32 cellular contexts compared by ENCODE assay signal in genomic region chr6:4295058-4295788, GRCh38.
"Had no signal": no experiment of that assay in that cellular context is flagged by ENCODE, and none has a peak within 500 bp of the region (broad histone marks: within the 10 kb centered on the region; RNA-seq: fewer than 3 reads in every experiment).

No MANE protein-coding gene starts in this region.

- H3K4me1 Mint-ChIP-seq: activated CD4-positive, alpha-beta T cell treated with anti-CD3 and anti-CD28 coated beads for 36 hours; activated CD4-positive, alpha-beta T cell treated with anti-CD3 and anti-CD28 coated beads, Interleukin-2, amount 10 ng/mL, durations not matched to agents 7 days and 5 days; activated naive CD8-positive, alpha-beta T cell treated with anti-CD3 and anti-CD28 coated beads, Interleukin-2, amount 50 U/mL, for 24 hours had no signal

- ATAC-seq: activated CD4-positive, alpha-beta T cell treated with anti-CD3 and anti-CD28 coated beads for 36 hours; activated CD4-positive, CD25-positive, alpha-beta regulatory T cell treated with anti-CD3 and anti-CD28 coated beads, Interleukin-2, amount 50 U/mL, for 24 hours; activated CD8-positive, alpha-beta T cell treated with anti-CD3 and anti-CD28 coated beads, Interleukin-2, amount 10 ng/mL, durations not matched to agents 7 days and 5 days; activated naive CD8-positive, alpha-beta T cell treated with anti-CD3 and anti-CD28 coated beads, Interleukin-2, amount 50 U/mL, for 24 hours; WTC11 had no signal

- H3K27ac Mint-ChIP-seq: activated CD4-positive, alpha-beta T cell treated with anti-CD3 and anti-CD28 coated beads for 36 hours; activated CD4-positive, alpha-beta T cell treated with anti-CD3 and anti-CD28 coated beads, Interleukin-2, amount 10 ng/mL, durations not matched to agents 7 days and 5 days; activated CD8-positive, alpha-beta T cell treated with anti-CD3 and anti-CD28 coated beads, Interleukin-2, amount 10 ng/mL, durations not matched to agents 7 days and 5 days; activated naive CD4-positive, alpha-beta T cell treated with anti-CD3 and anti-CD28 coated beads for 36 hours; activated naive CD8-positive, alpha-beta T cell; activated naive CD8-positive, alpha-beta T cell treated with anti-CD3 and anti-CD28 coated beads, Interleukin-2, amount 50 U/mL, for 24 hours; activated T-cell treated with anti-CD3 and anti-CD28 coated beads, Interleukin-2, amount 50 U/mL, for 24 hours; T-helper 1 cell treated with Interleukin-12 subunit alpha and Interleukin-12 subunit beta and Interleukin-4 antibody, amounts not matched to agents 30 μg/mL and 1 μg/mL, for 36 hours; T-helper 2 cell treated with Interferon-gamma antibody and Interleukin-4, amounts not matched to agents 5 μg/mL and 100 μg/mL, for 36 hours; WTC11 had no signal

- H3K9me3 Mint-ChIP-seq: activated CD4-positive, alpha-beta T cell treated with anti-CD3 and anti-CD28 coated beads, Interleukin-2, amount 10 ng/mL, durations not matched to agents 7 days and 5 days; activated naive CD4-positive, alpha-beta T cell treated with anti-CD3 and anti-CD28 coated beads for 36 hours; activated naive CD8-positive, alpha-beta T cell treated with anti-CD3 and anti-CD28 coated beads, Interleukin-2, amount 50 U/mL, for 24 hours; activated T-cell treated with anti-CD3 and anti-CD28 coated beads, Interleukin-2, amount 50 U/mL, for 24 hours; T-helper 1 cell treated with Interleukin-12 subunit alpha and Interleukin-12 subunit beta and Interleukin-4 antibody, amounts not matched to agents 30 μg/mL and 1 μg/mL, for 36 hours; T-helper 2 cell treated with Interferon-gamma antibody and Interleukin-4, amounts not matched to agents 5 μg/mL and 100 μg/mL, for 36 hours had no signal

- H3K4me3 Mint-ChIP-seq: activated CD4-positive, alpha-beta T cell treated with anti-CD3 and anti-CD28 coated beads for 36 hours; activated CD4-positive, alpha-beta T cell treated with anti-CD3 and anti-CD28 coated beads, Interleukin-2, amount 10 ng/mL, durations not matched to agents 7 days and 5 days; activated CD8-positive, alpha-beta T cell treated with anti-CD3 and anti-CD28 coated beads, Interleukin-2, amount 10 ng/mL, durations not matched to agents 7 days and 5 days; activated naive CD4-positive, alpha-beta T cell treated with anti-CD3 and anti-CD28 coated beads for 36 hours; activated naive CD8-positive, alpha-beta T cell; activated naive CD8-positive, alpha-beta T cell treated with anti-CD3 and anti-CD28 coated beads, Interleukin-2, amount 50 U/mL, for 24 hours; activated T-cell treated with anti-CD3 and anti-CD28 coated beads, Interleukin-2, amount 50 U/mL, for 24 hours; T-helper 1 cell treated with Interleukin-12 subunit alpha and Interleukin-12 subunit beta and Interleukin-4 antibody, amounts not matched to agents 30 μg/mL and 1 μg/mL, for 36 hours; T-helper 2 cell treated with Interferon-gamma antibody and Interleukin-4, amounts not matched to agents 5 μg/mL and 100 μg/mL, for 36 hours; WTC11 had no signal

- H3K36me3 Mint-ChIP-seq: activated naive CD8-positive, alpha-beta T cell had no signal

- DNase-seq: activated CD4-positive, alpha-beta T cell treated with anti-CD3 and anti-CD28 coated beads for 36 hours; activated CD4-positive, alpha-beta T cell treated with anti-CD3 and anti-CD28 coated beads, Interleukin-2, amount 10 ng/mL, durations not matched to agents 7 days and 5 days; activated CD4-positive, alpha-beta T cell treated with anti-CD3 and anti-CD28 coated beads, Interleukin-2, amount 50 U/mL, for 48 hours; activated CD8-positive, alpha-beta T cell treated with anti-CD3 and anti-CD28 coated beads, Interleukin-2, amount 10 ng/mL, durations not matched to agents 7 days and 5 days; activated gamma-delta T cell treated with Interleukin-2 at 50 U/mL for 16 hours; activated naive CD4-positive, alpha-beta T cell treated with anti-CD3 and anti-CD28 coated beads for 36 hours; activated naive CD8-positive, alpha-beta T cell treated with anti-CD3 and anti-CD28 coated beads, Interleukin-2, amount 50 U/mL, for 24 hours; activated T-cell treated with anti-CD3 and anti-CD28 coated beads, Interleukin-2, amount 50 U/mL, for 24 hours; anterior cingulate cortex; brain microvascular endothelial cell; central memory CD4-positive, alpha-beta T cell; Kasumi-1; KG1; MG63; NCI-H1048; NCI-H1436 treated with DMSO at 0.1 percent for 48 hours; NCI-H1694 treated with DMSO at 0.1 percent for 48 hours; NCI-H2029; NCI-H2107; NCI-H2171; NCI-H510A; NCI-H526; NCI-H748 treated with DMSO at 0.1 percent for 48 hours; NK-92 treated with Interleukin-12 subunit alpha and Interleukin-12 subunit beta, amount 100 ng/mL, for 24 hours; PC-9; Right ventricle myocardium superior; SK-N-SH had no signal

- H3K27me3 Mint-ChIP-seq: activated CD4-positive, alpha-beta T cell treated with anti-CD3 and anti-CD28 coated beads for 36 hours; activated CD4-positive, alpha-beta T cell treated with anti-CD3 and anti-CD28 coated beads, Interleukin-2, amount 10 ng/mL, durations not matched to agents 7 days and 5 days; activated naive CD8-positive, alpha-beta T cell treated with anti-CD3 and anti-CD28 coated beads, Interleukin-2, amount 50 U/mL, for 24 hours had no signal
